ENCODE assay signal across 31 cellular contexts in genomic region chr6:91637217-91637616, GRCh38.
A peak's percentile ranks its signal among the peaks of the same experiment; 100 is the strongest.
DNase-seq lines count a peak whose midpoint lies in the region; ATAC-seq, FAIRE-seq and TF ChIP-seq lines count a peak whose summit lies in the region.
"Had no signal": no experiment of that assay in that cellular context is flagged by ENCODE, and none has a peak within 500 bp of the region (broad histone marks: within the 10 kb centered on the region; RNA-seq: fewer than 3 reads in every experiment).

No MANE protein-coding gene starts in this region.

- no peak overlapping the region for H2BK120ac ChIP-seq in IMR-90 (ENCODE audit: low read depth, low read length)

- FAIRE-seq in HepG2 (lab: Jason Lieb, UNC) (no peak), A549 (lab: Jason Lieb, UNC) (no peak)
- FAIRE-seq: A204.1, D721Med had no signal

- no peaks in the 10 kb centered on the region for H3K79me2 ChIP-seq in HepG2 (ENCODE audit: insufficient read depth, low read length)

- no peak overlapping the region for H3K27ac ChIP-seq in HepG2 (ENCODE audit: extremely low read length, insufficient read depth, low read length)
- H3K27ac ChIP-seq in right lobe of liver = no peak overlapping the region
- H3K27ac ChIP-seq in A549 = no peak overlapping the region
- no peak overlapping the region for H3K27ac ChIP-seq in IMR-90 (ENCODE audit: insufficient read depth, low read length)
- H3K27ac ChIP-seq: 22Rv1; BLaER1; BLaER1 treated with 17β-estradiol and CSF1 and Interleukin-3, amounts not matched to agents 10 nM and 100 nM; C4-2B had no signal

- H2AFZ ChIP-seq in HepG2 (ENCODE audit: low read length) (no peak overlapping the region), IMR-90 (replicated peaks; ENCODE audit: low read length, poor library complexity) (no peak overlapping the region)

- no peaks in the 10 kb centered on the region for H3K36me3 ChIP-seq in HepG2 (replicated peaks in 1 of 2; ENCODE audit: control insufficient read depth in 1 of 2, insufficient read depth in 2 of 2, low read length in 2 of 2)
- no peaks in the 10 kb centered on the region for H3K36me3 ChIP-seq in right lobe of liver
- no peaks in the 10 kb centered on the region for H3K36me3 ChIP-seq in IMR-90 (ENCODE audit: control insufficient read depth, insufficient read depth, low read length)
- H3K36me3 ChIP-seq: BE2C; BLaER1; BLaER1 treated with 17β-estradiol and CSF1 and Interleukin-3, amounts not matched to agents 10 nM and 100 nM had no signal

- no peak overlapping the region for H3K56ac ChIP-seq in IMR-90 (ENCODE audit: extremely low read depth, insufficient read depth, low read length)

- TF ChIP-seq CTCF in HepG2 (CRISPR knock-in tag; IDR thresholded peaks at IDR 0.05) (no peak), right lobe of liver (IDR thresholded peaks at IDR 0.05) (no peak), A549 (IDR thresholded peaks at IDR 0.05) (no peak), IMR-90 (conservative IDR thresholded peaks at IDR 0.05; ENCODE audit: low read depth, low read length) (no peak)

- dilution Hi-C loops in IMR-90 (cut with HindIII; ENCODE audit: low sequenced_read_pairs, unreplicated experiment) = no loop called here

- H3K4me1 ChIP-seq in HepG2 (ENCODE audit: insufficient read depth, low read length) (no peaks in the 10 kb centered on the region), right lobe of liver (no peaks in the 10 kb centered on the region), A549 (no peaks in the 10 kb centered on the region), IMR-90 (ENCODE audit: control insufficient read depth, insufficient read depth, low read length) (no peaks in the 10 kb centered on the region)
- H3K4me1 ChIP-seq: Caco-2 had no signal

- H4K8ac ChIP-seq in IMR-90 (ENCODE audit: low read depth in 2 of 2, low read length in 2 of 2) = no peak overlapping the region

- no peak overlapping the region for H2AK9ac ChIP-seq in IMR-90 (replicated peaks; ENCODE audit: low read depth, low read length, poor library complexity)

- no peak overlapping the region for H2BK15ac ChIP-seq in IMR-90 (ENCODE audit: low read depth, low read length)

- no peak overlapping the region for H3K23ac ChIP-seq in IMR-90 (ENCODE audit: low read depth, low read length)

- in situ Hi-C loops in HepG2 (cut with HindIII; ENCODE audit: extremely low pct_ligation_motif_present, low pct_unique_long_range_greater_than_20kb) (no loop called here), IMR-90 (cut with MboI; ENCODE audit: low sequenced_read_pairs) (no loop called here)

- POLR2A ChIA-PET in HepG2 (lab: Yijun Ruan, JAX) (no interaction called here), A549 (lab: Yijun Ruan, JAX) (no interaction called here), IMR-90 (lab: Charles Lee; ENCODE audit: unreplicated experiment) (no interaction called here)

- CTCF ChIA-PET in HepG2 (lab: Yijun Ruan, JAX; ENCODE audit: low intra/inter-chr PET ratio, low total read pairs) (no interaction called here), A549 (lab: Yijun Ruan, JAX) (no interaction called here), IMR-90 (lab: Yijun Ruan, JAX) (interaction anchor here (1.1 kb wide), 1 partner anchor 9 kb away, joined by 3 read pairs; no protein-coding TSS in a partner anchor)

- H2AK5ac ChIP-seq in IMR-90 (ENCODE audit: low read depth, low read length) = no peak overlapping the region

- H3K9me1 ChIP-seq in IMR-90 (ENCODE audit: insufficient read depth, low read length) = no peaks in the 10 kb centered on the region

- H3K9me3 ChIP-seq in HepG2 (ENCODE audit: low read length) (no peaks in the 10 kb centered on the region), right lobe of liver (no peaks in the 10 kb centered on the region), A549 (no peaks in the 10 kb centered on the region), IMR-90 (ENCODE audit: control insufficient read depth, insufficient read depth, low read length) (no peaks in the 10 kb centered on the region)
- H3K9me3 ChIP-seq: BE2C; BLaER1; BLaER1 treated with 17β-estradiol and CSF1 and Interleukin-3, amounts not matched to agents 10 nM and 100 nM; Caco-2 had no signal

- H3K14ac ChIP-seq in IMR-90 (replicated peaks; ENCODE audit: low read depth, low read length) = no peak overlapping the region

- WGBS in HepG2 (ENCODE audit: low lambda C conversion rate) = 6% methylated on average over 1 of the region's 1 CpG
- WGBS in right lobe of liver (ENCODE audit: insufficient coverage, low coverage, low lambda C conversion rate, missing lambda C conversion rate) = 50% methylated on average over 1 of the region's 1 CpG
- WGBS in A549 (ENCODE audit: missing lambda C conversion rate) = 0% methylated on average over 1 of the region's 1 CpG
- no CpG with 5 or more reads among the region's 1 CpG for WGBS in IMR-90 (ENCODE audit: extremely low coverage in 2 of 2, insufficient read length in 1 of 2), 2 experiments

- H4K91ac ChIP-seq in IMR-90 (ENCODE audit: insufficient read depth, low read depth, low read length) = no peak overlapping the region

- H4K20me1 ChIP-seq in HepG2 (ENCODE audit: insufficient read depth, low read length) = no peaks in the 10 kb centered on the region
- H4K20me1 ChIP-seq in IMR-90 (ENCODE audit: insufficient read depth, low read length) = no peaks in the 10 kb centered on the region
- H4K20me1 ChIP-seq: BLaER1; BLaER1 treated with 17β-estradiol and CSF1 and Interleukin-3, amounts not matched to agents 10 nM and 100 nM had no signal

- H3K4me2 ChIP-seq in HepG2 (ENCODE audit: low read depth, low read length) = no peak overlapping the region
- no peak overlapping the region for H3K4me2 ChIP-seq in A549
- no peak overlapping the region for H3K4me2 ChIP-seq in IMR-90 (ENCODE audit: low read depth, low read length)
- H3K4me2 ChIP-seq: BLaER1; BLaER1 treated with 17β-estradiol and CSF1 and Interleukin-3, amounts not matched to agents 10 nM and 100 nM had no signal

- ATAC-seq in HepG2 (no peak), right lobe of liver (no peak), A549 (no peak), IMR-90 (ENCODE audit: low read depth) (no peak), HG02884 (IDR thresholded peaks at IDR 0.05; ENCODE audit: unreplicated experiment) (no peak)
- ATAC-seq: CD8-positive, alpha-beta T cell had no signal

- no peak overlapping the region for H2BK20ac ChIP-seq in IMR-90 (ENCODE audit: low read depth, low read length)

- H2BK5ac ChIP-seq in IMR-90 (ENCODE audit: low read depth, low read length, poor library complexity, severe bottlenecking) = no peak overlapping the region

- TF ChIP-seq RAD21 in HepG2 (CRISPR knock-in tag; IDR thresholded peaks at IDR 0.05) (no peak), A549 (conservative IDR thresholded peaks at IDR 0.05 in 1 of 2, IDR thresholded peaks at IDR 0.05 in 1 of 2) (no peak), IMR-90 (IDR thresholded peaks at IDR 0.05; ENCODE audit: low read length) (no peak)

- DNase-seq in HepG2 (ENCODE audit: low spot score) (no peak), right lobe of liver (no peak), A549 (ENCODE audit: low read depth in 1 of 2, low spot score in 1 of 2) (no peak), IMR-90 (no peak), DMS153 (lab: John Stamatoyannopoulos, UW) (no peak)
- DNase-seq: 8988T; ACHN; AML-193; BE2C; C1 segment of cervical spinal cord; Caco-2; Calu3; CD4-positive, alpha-beta memory T cell; CD4-positive, alpha-beta T cell; CD4-positive, CD25-positive, alpha-beta regulatory T cell; CD8-positive, alpha-beta memory T cell; CD8-positive, alpha-beta T cell; COR-L47; DMS 273 treated with DMSO at 0.1 percent for 48 hours; DMS53; DMS79; DMS79 treated with DMSO at 0.1 percent for 48 hours; DND-41; EL had no signal

- H4K5ac ChIP-seq in IMR-90 (ENCODE audit: low read depth, low read length) = no peak overlapping the region

- TF ChIP-seq POLR2A in HepG2 (IDR thresholded peaks at IDR 0.05; ENCODE audit: insufficient read depth in 1 of 2, low read depth in 2 of 2, low read length in 2 of 2) = no peak
- TF ChIP-seq POLR2A in right lobe of liver (IDR thresholded peaks at IDR 0.05) = no peak
- TF ChIP-seq POLR2A in A549 (IDR thresholded peaks at IDR 0.05; ENCODE audit: low read length) = no peak
- no peak for TF ChIP-seq POLR2A in IMR-90 (IDR thresholded peaks at IDR 0.05; ENCODE audit: low read depth, low read length)

- BruUV-seq in HepG2 (replicated peaks; lab: Mats Ljungman, UMichigan) = no TSS peak
- no TSS peak for BruUV-seq in IMR-90 (replicated peaks; lab: Mats Ljungman, UMichigan)

- H3K9ac ChIP-seq in HepG2 (ENCODE audit: insufficient read depth, low read depth, low read length) = no peak overlapping the region
- no peak overlapping the region for H3K9ac ChIP-seq in IMR-90 (ENCODE audit: low read depth, low read length)
- H3K9ac ChIP-seq: BLaER1; BLaER1 treated with 17β-estradiol and CSF1 and Interleukin-3, amounts not matched to agents 10 nM and 100 nM had no signal

- H3K18ac ChIP-seq in IMR-90 (ENCODE audit: low read depth, low read length) = no peak overlapping the region

- H3K4me3 ChIP-seq in HepG2 (replicated peaks in 1 of 3; ENCODE audit: insufficient read depth in 1 of 3, low read depth in 2 of 3, low read length in 3 of 3) = no peak overlapping the region
- no peak overlapping the region for H3K4me3 ChIP-seq in right lobe of liver
- H3K4me3 ChIP-seq in A549 = no peak overlapping the region
- no peak overlapping the region for H3K4me3 ChIP-seq in IMR-90 (ENCODE audit: insufficient read depth, low read depth, low read length)
- H3K4me3 ChIP-seq: BLaER1; BLaER1 treated with 17β-estradiol and CSF1 and Interleukin-3, amounts not matched to agents 10 nM and 100 nM had no signal

- H3K27me3 ChIP-seq in HepG2 (ENCODE audit: control insufficient read depth in 1 of 2, insufficient read depth in 2 of 2, low read length in 2 of 2) = no peaks in the 10 kb centered on the region
- no peaks in the 10 kb centered on the region for H3K27me3 ChIP-seq in right lobe of liver
- no peaks in the 10 kb centered on the region for H3K27me3 ChIP-seq in IMR-90 (ENCODE audit: control insufficient read depth, insufficient read depth, low read length)
- H3K27me3 ChIP-seq: BE2C; BLaER1; BLaER1 treated with 17β-estradiol and CSF1 and Interleukin-3, amounts not matched to agents 10 nM and 100 nM had no signal

- H3K79me1 ChIP-seq in IMR-90 (ENCODE audit: low read depth in 1 of 2, low read length in 2 of 2) = no peaks in the 10 kb centered on the region

- intact Hi-C loops in HepG2 (cut with micrococcal nuclease; ENCODE audit: unreplicated experiment) (no loop called here), right lobe of liver (cut with DNase I) (no loop called here), IMR-90 (cut with micrococcal nuclease) (no loop called here)

- TF ChIP-seq EP300 in HepG2 (IDR thresholded peaks at IDR 0.05; ENCODE audit: low read depth in 2 of 2, low read length in 2 of 2) (no peak), HepG2 (CRISPR knock-in tag; IDR thresholded peaks at IDR 0.05; ENCODE audit: borderline replicate concordance) (no peak), A549 (IDR thresholded peaks at IDR 0.05) (no peak)

- no peak overlapping the region for H3K4ac ChIP-seq in IMR-90 (ENCODE audit: low read depth, low read length)

TF ChIP-seq in HepG2, 621 proteins besides CTCF, POLR2A, EP300 and RAD21 (continues in another document):
- TF ChIP-seq SOX6 (IDR thresholded peaks at IDR 0.05) = no peak
- TF ChIP-seq SOX6 (CRISPR knock-in tag; IDR thresholded peaks at IDR 0.05) = no peak

TF ChIP-seq in IMR-90, 13 proteins besides CTCF, POLR2A, EP300 and RAD21 (continues in another document):
- peak; percentile 70 for TF ChIP-seq NFE2L2 (IDR thresholded peaks at IDR 0.05; ENCODE audit: low read depth, low read length)

Comparison
In these comparisons a context has a peak if more than half of its experiments do, and no peak if none do; other contexts are left out.
1. Of the 38 proteins assayed by ChIP-seq in both HepG2 and A549: peak only in HepG2: none; only in A549: none; in both: NFE2L2; in neither: 37.